ENCODE assay signal across 11 cellular contexts in genomic region chr12:108526482-108527234, GRCh38. TPM values are rescaled to one million over a fixed set of nuclear protein-coding genes. Genes with fewer than 3 reads are reported as not detected.
DNase-seq lines count a peak whose midpoint lies in the region; ATAC-seq and TF ChIP-seq lines count a peak whose summit lies in the region.
"Had no signal": no experiment of that assay in that cellular context is flagged by ENCODE, and none has a peak within 500 bp of the region (broad histone marks: within the 10 kb centered on the region; RNA-seq: fewer than 3 reads in every experiment).

No MANE protein-coding gene starts in this region.

- peaks cover 0 to 99% (median 27%) of the 10 kb centered on the region in 3 donors for H3K36me3 Mint-ChIP-seq in CD8-positive, alpha-beta memory T cell

- intact Hi-C loops in psoas muscle (cut with DNase I), result no loop called here

- DNase-seq in CD8-positive, alpha-beta memory T cell, result no peak
- DNase-seq in amniotic epithelial cell (ENCODE audit: low read depth) (peak; percentile 26), myocyte (ENCODE audit: low read depth) (peak; percentile 57), HK-2 (ENCODE audit: unreplicated experiment) (no peak), A172 (ENCODE audit: low spot score) (no peak), psoas muscle (no peak)
- DNase-seq: activated effector memory CD4-positive, alpha-beta T cell treated with anti-CD3 and anti-CD28 coated beads, Interleukin-2, amount 50 U/mL, for 16 hours; NCI-H1436 treated with DMSO at 0.1 percent for 48 hours; small intestine had no signal

- H3K27me3 Mint-ChIP-seq in CD8-positive, alpha-beta memory T cell, result peaks cover 0 to 2% of the 10 kb centered on the region in 2 donors

- H3K27ac ChIP-seq in CD8-positive, alpha-beta memory T cell (ENCODE audit: low read depth, low read length), result no peak overlapping the region
- H3K27ac ChIP-seq in HEK293 (ENCODE audit: extremely low read depth, low read depth, low read length) (0 out of 2 replicates have a peak overlapping the region, but pooled peaks have one; percentile 3), psoas muscle (no peak overlapping the region)

- POLR2A ChIA-PET in CD8-positive, alpha-beta memory T cell (lab: Charles Lee), result no interaction called here
- POLR2A ChIA-PET in HEK293 (lab: Yijun Ruan, JAX), result no interaction called here

- H3K4me3 Mint-ChIP-seq in CD8-positive, alpha-beta memory T cell, result no peak overlapping the region

- CTCF ChIA-PET in CD8-positive, alpha-beta memory T cell (lab: Charles Lee), result interaction anchor here (0.9 to 1.6 kb wide), 2 partner anchors 11 to 14 kb away, joined by 3 to 5 read pairs; no protein-coding TSS in a partner anchor
- CTCF ChIA-PET in HEK293 (lab: Yijun Ruan, JAX), result interaction anchor here (1.5 kb wide), 1 partner anchor 15 kb away, joined by 4 read pairs; no protein-coding TSS in a partner anchor

- no peaks in the 10 kb centered on the region for H3K9me3 Mint-ChIP-seq in CD8-positive, alpha-beta memory T cell

- H3K4me3 ChIP-seq in CD8-positive, alpha-beta memory T cell (ENCODE audit: low read length), result no peak overlapping the region
- no peak overlapping the region for H3K4me3 ChIP-seq in HEK293 (ENCODE audit: low read depth, low read length)
- no peak overlapping the region for H3K4me3 ChIP-seq in psoas muscle

- no peaks in the 10 kb centered on the region for H3K4me1 ChIP-seq in CD8-positive, alpha-beta memory T cell (ENCODE audit: insufficient read depth, low read length)
- H3K4me1 ChIP-seq in HEK293 (ENCODE audit: control insufficient read depth, insufficient read depth, low read length) (no peaks in the 10 kb centered on the region), psoas muscle (peaks cover under 1% of the 10 kb centered on the region)

- ATAC-seq in GM18907 (IDR thresholded peaks at IDR 0.05; ENCODE audit: unreplicated experiment), result no peak
- no peak for ATAC-seq in psoas muscle

- no peaks in the 10 kb centered on the region for H3K27me3 ChIP-seq in CD8-positive, alpha-beta memory T cell (ENCODE audit: insufficient read depth, low read length, poor library complexity, severe bottlenecking)
- H3K27me3 ChIP-seq in psoas muscle (ENCODE audit: insufficient read depth in 3 of 3, low read length in 2 of 3), result no peaks in the 10 kb centered on the region

- peaks cover 86% of the 10 kb centered on the region for H3K36me3 ChIP-seq in CD8-positive, alpha-beta memory T cell (ENCODE audit: insufficient read depth, low read length)
- H3K36me3 ChIP-seq in HEK293 (ENCODE audit: control insufficient read depth in 2 of 2, insufficient read depth in 1 of 2, low read length in 2 of 2) (peaks cover 58 to 98% of the 10 kb centered on the region in 2 experiments), psoas muscle (ENCODE audit: insufficient read depth in 1 of 2, low read depth in 1 of 2) (peaks cover 13 to 100% of the 10 kb centered on the region in 2 donors)

- TF ChIP-seq CTCF in HEK293 (tag by site-specific recombination; IDR thresholded peaks at IDR 0.05), result no peak
- TF ChIP-seq CTCF in psoas muscle (IDR thresholded peaks at IDR 0.05), result no peak

- 81 to 85% (median 82%) methylated on average over 11 of the region's 11 CpGs for WGBS in psoas muscle, 3 donors

- H3K9me3 ChIP-seq in CD8-positive, alpha-beta memory T cell (ENCODE audit: low read length), result no peaks in the 10 kb centered on the region
- H3K9me3 ChIP-seq in HEK293 (ENCODE audit: control insufficient read depth, insufficient read depth, low read depth, low read length) (no peaks in the 10 kb centered on the region), psoas muscle (no peaks in the 10 kb centered on the region)

- peak overlapping the region in 5 of 8 donors; percentile 24 to 96 (median 61) for H3K27ac Mint-ChIP-seq in CD8-positive, alpha-beta memory T cell

- H3K4me1 Mint-ChIP-seq in CD8-positive, alpha-beta memory T cell, result peaks cover 4 to 11% (median 7%) of the 10 kb centered on the region in 3 donors

TF ChIP-seq in HEK293, 187 proteins besides CTCF, POLR2A, EP300 and RAD21:
- no peak for TF ChIP-seq ZNF600 (tag by site-specific recombination; IDR thresholded peaks at IDR 0.05)

RNA-seq across cellular contexts. Expression of gene FICD, which starts 11.6 kb away (rescaled TPM):
- total RNA-seq in CD8-positive, alpha-beta memory T cell, result 1 to 10 TPM; 5.8 to 5.9 TPM
- 5.2 TPM for polyA plus RNA-seq in CD8-positive, alpha-beta memory T cell
- 3.9 and 4.7 TPM in 2 replicates for total RNA-seq in myocyte
- 10.4 TPM for polyA plus RNA-seq in myocyte (2012)
- 9.1 and 9.3 TPM in 2 replicates for total RNA-seq in A172 (2014; rRNA removed; shearing (Covaris generic))
- 1 to 10 TPM; 1.6 to 4.2 (median 2.8) TPM for total RNA-seq in psoas muscle
- 1 to 10 TPM; 5.0 to 5.5 (median 5.1) TPM for polyA plus RNA-seq in psoas muscle

RNA-seq across cellular contexts. Expression of gene SART3, which starts 34.3 kb away (rescaled TPM):
- total RNA-seq in CD8-positive, alpha-beta memory T cell, result 10 to 100 TPM; 82.4 to 82.7 TPM
- polyA plus RNA-seq in CD8-positive, alpha-beta memory T cell, result 40.1 TPM
- total RNA-seq in myocyte (39.6 and 43.0 TPM in 2 replicates), psoas muscle (10 to 100 TPM; 22.3 to 32.7 (median 24.9) TPM)
- 30.4 TPM for polyA plus RNA-seq in myocyte (2012)
- total RNA-seq in A172 (2014; rRNA removed; shearing (Covaris generic)), result 65.9 and 86.6 TPM in 2 replicates
- polyA plus RNA-seq in psoas muscle, result 10 to 100 TPM; 13.4 to 35.3 (median 22.5) TPM

RNA-seq across cellular contexts. Expression of gene ISCU, which starts 35.7 kb away (rescaled TPM):
- 100 to 1,000 TPM; 113 to 116 TPM for total RNA-seq in CD8-positive, alpha-beta memory T cell
- 302 TPM for polyA plus RNA-seq in CD8-positive, alpha-beta memory T cell
- total RNA-seq in myocyte, result 129 and 149 TPM in 2 replicates
- polyA plus RNA-seq in myocyte (2012), result 188 TPM
- total RNA-seq in A172 (2014; rRNA removed; shearing (Covaris generic)), result 112 and 137 TPM in 2 replicates
- 100 to 1,000 TPM; 148 to 225 (median 212) TPM for total RNA-seq in psoas muscle
- 100 to 1,000 TPM; 190 to 352 (median 220) TPM for polyA plus RNA-seq in psoas muscle

Comparison
In these comparisons a context has a peak if more than half of its experiments do, and no peak if none do; other contexts are left out.
1. DNase-seq: peak in amniotic epithelial cell (single experiment) and myocyte (single experiment); none in CD8-positive, alpha-beta memory T cell (0 of 5), HK-2 (single experiment), A172 (single experiment) and psoas muscle (0 of 2).